In genomic region chr2:98712145-98712544, GRCh38 we compare ENCODE assay signal across 24 cellular contexts. TPM values are rescaled to one million over a fixed set of nuclear protein-coding genes. Genes with fewer than 3 reads are reported as not detected.
DNase-seq lines count a peak whose midpoint lies in the region; ATAC-seq and TF ChIP-seq lines count a peak whose summit lies in the region.
"Had no signal": no experiment of that assay in that cellular context is flagged by ENCODE, and none has a peak within 500 bp of the region (broad histone marks: within the 10 kb centered on the region; RNA-seq: fewer than 3 reads in every experiment).

No MANE protein-coding gene starts in this region.

- H3K79me2 ChIP-seq in PC-3 (ENCODE audit: low read length) (no peaks in the 10 kb centered on the region), trophoblast cell (ENCODE audit: control insufficient read depth, insufficient read depth, low read length, poor library complexity) (no peaks in the 10 kb centered on the region)

- no peak overlapping the region for H3K23ac ChIP-seq in trophoblast cell (ENCODE audit: low read length)

- no peak overlapping the region for H2AK5ac ChIP-seq in trophoblast cell (ENCODE audit: low read length)

- no peaks in the 10 kb centered on the region for H3K27me3 Mint-ChIP-seq in activated T-cell treated with anti-CD3 and anti-CD28 coated beads, Interleukin-2, amount 50 U/mL, for 72 hours (ENCODE audit: low read depth)
- no peaks in the 10 kb centered on the region for H3K27me3 Mint-ChIP-seq in central memory CD8-positive, alpha-beta T cell
- no peaks in the 10 kb centered on the region for H3K27me3 Mint-ChIP-seq in stimulated activated naive CD8-positive, alpha-beta T cell treated with anti-CD3 and anti-CD28 coated beads, Interleukin-15, amount 100 ng/mL, for 72 hours

- no TSS peak for BruUV-seq in PC-3 (replicated peaks; lab: Mats Ljungman, UMichigan)

- no peak overlapping the region for H3K4ac ChIP-seq in trophoblast cell (ENCODE audit: low read depth, low read length)

- no peak overlapping the region for H3K4me3 ChIP-seq in PC-3 (ENCODE audit: low read length)
- no peak overlapping the region for H3K4me3 ChIP-seq in trophoblast cell (ENCODE audit: low read depth, low read length)
- H3K4me3 ChIP-seq: colonic mucosa, thoracic aorta had no signal

- H3K18ac ChIP-seq in trophoblast cell (ENCODE audit: low read length): no peak overlapping the region

- no peak for DNase-seq in activated T-cell treated with anti-CD3 and anti-CD28 coated beads, Interleukin-2, amount 50 U/mL, for 72 hours
- DNase-seq in activated T-cell treated with anti-CD3 and anti-CD28 coated beads for 4 hours (no peak), PC-3 (no peak), trophoblast cell (no peak)
- no peak for DNase-seq in central memory CD8-positive, alpha-beta T cell (ENCODE audit: low spot score in 2 of 2)
- DNase-seq in stimulated activated naive CD8-positive, alpha-beta T cell treated with anti-CD3 and anti-CD28 coated beads, Interleukin-15, amount 100 ng/mL, for 72 hours: no peak
- DNase-seq: activated CD8-positive, alpha-beta memory T cell treated with anti-CD3 and anti-CD28 coated beads for 24 hours; activated effector memory CD4-positive, alpha-beta T cell treated with Interleukin-2 at 50 U/mL for 16 hours; colonic mucosa; DMS 273 treated with DMSO at 0.1 percent for 48 hours; foreskin keratinocyte; IMR-90; mesenchymal stem cell; NCI-H1105 treated with DMSO at 0.1 percent for 48 hours; NCI-H2029; NCI-H69; retina; RPMI8226; small intestine; stimulated activated CD4-positive, alpha-beta T cell treated with anti-CD3 and anti-CD28 coated beads, Interleukin-2, amount 100 ng/mL, for 24 hours had no signal

- CTCF ChIA-PET in PC-3 (lab: Charles Lee): no interaction called here

- no peaks in the 10 kb centered on the region for H4K20me1 ChIP-seq in PC-3 (ENCODE audit: low read length)

- H3K9me3 Mint-ChIP-seq in activated T-cell treated with anti-CD3 and anti-CD28 coated beads, Interleukin-2, amount 50 U/mL, for 72 hours: no peaks in the 10 kb centered on the region
- no peaks in the 10 kb centered on the region for H3K9me3 Mint-ChIP-seq in central memory CD8-positive, alpha-beta T cell
- H3K9me3 Mint-ChIP-seq in stimulated activated naive CD8-positive, alpha-beta T cell treated with anti-CD3 and anti-CD28 coated beads, Interleukin-15, amount 100 ng/mL, for 72 hours: no peaks in the 10 kb centered on the region

- POLR2A ChIA-PET in PC-3 (lab: Charles Lee; ENCODE audit: unreplicated experiment): no interaction called here

- no peaks in the 10 kb centered on the region for H3K9me2 ChIP-seq in PC-3 (replicated peaks; ENCODE audit: low read length)

- ATAC-seq in activated T-cell treated with anti-CD3 and anti-CD28 coated beads, Interleukin-2, amount 50 U/mL, for 72 hours (replicated peaks in 1 of 2): peak; percentile 88 to 90
- peak; percentile 41 for ATAC-seq in central memory CD8-positive, alpha-beta T cell (replicated peaks; ENCODE audit: extremely low read depth, poor library complexity, severe bottlenecking)
- peak; percentile 86 for ATAC-seq in stimulated activated naive CD8-positive, alpha-beta T cell treated with anti-CD3 and anti-CD28 coated beads, Interleukin-15, amount 100 ng/mL, for 72 hours
- ATAC-seq in PC-3: no peak
- ATAC-seq: esophagus mucosa, foreskin keratinocyte had no signal

- H3K27ac ChIP-seq in KOPT-K1 (ENCODE audit: low read depth, low read length, poor library complexity, severe bottlenecking): peak overlapping the region; percentile 29
- no peak overlapping the region for H3K27ac ChIP-seq in PC-3 (ENCODE audit: low read length)
- H3K27ac ChIP-seq in trophoblast cell (ENCODE audit: low read depth, low read length): no peak overlapping the region
- H3K27ac ChIP-seq: C4-2B, colonic mucosa, foreskin keratinocyte, thoracic aorta had no signal

- intact Hi-C loops in PC-3 (cut with micrococcal nuclease): no loop called here

- H3K36me3 ChIP-seq in KOPT-K1 (ENCODE audit: insufficient read depth, low read length): peaks cover 28% of the 10 kb centered on the region; the same call in 1 of the 2 replicates
- no peaks in the 10 kb centered on the region for H3K36me3 ChIP-seq in PC-3 (ENCODE audit: low read depth, low read length)
- no peaks in the 10 kb centered on the region for H3K36me3 ChIP-seq in trophoblast cell (ENCODE audit: control insufficient read depth in 1 of 2, insufficient read depth in 2 of 2, low read length in 2 of 2)
- H3K36me3 ChIP-seq: colonic mucosa, thoracic aorta had no signal

- no peak overlapping the region for H3K9ac ChIP-seq in PC-3 (ENCODE audit: low read length)
- H3K9ac ChIP-seq in trophoblast cell (ENCODE audit: low read length): no peak overlapping the region

- 100% methylated on average over 2 of the region's 3 CpGs for WGBS in trophoblast cell (ENCODE audit: extremely low coverage, insufficient coverage, insufficient read length)

- peak overlapping the region; percentile 37 to 52 for H3K4me3 Mint-ChIP-seq in activated T-cell treated with anti-CD3 and anti-CD28 coated beads, Interleukin-2, amount 50 U/mL, for 72 hours
- peak overlapping the region; percentile 51 for H3K4me3 Mint-ChIP-seq in central memory CD8-positive, alpha-beta T cell
- peak overlapping the region; percentile 48 to 56 for H3K4me3 Mint-ChIP-seq in stimulated activated naive CD8-positive, alpha-beta T cell treated with anti-CD3 and anti-CD28 coated beads, Interleukin-15, amount 100 ng/mL, for 72 hours

- TF ChIP-seq CTCF in PC-3 (conservative IDR thresholded peaks at IDR 0.05; ENCODE audit: low read depth, low read length): no peak

- H3K27me3 ChIP-seq in PC-3 (ENCODE audit: low read length) (no peaks in the 10 kb centered on the region), trophoblast cell (ENCODE audit: insufficient read depth, low read length) (no peaks in the 10 kb centered on the region)
- H3K27me3 ChIP-seq: colonic mucosa had no signal

- no peaks in the 10 kb centered on the region for H3K79me1 ChIP-seq in trophoblast cell (ENCODE audit: low read length)

- H3K9me3 ChIP-seq in KOPT-K1 (ENCODE audit: insufficient read depth, low read length, poor library complexity, severe bottlenecking) (no peaks in the 10 kb centered on the region), PC-3 (ENCODE audit: low read length) (no peaks in the 10 kb centered on the region), trophoblast cell (ENCODE audit: insufficient read depth, low read depth, low read length) (no peaks in the 10 kb centered on the region)
- H3K9me3 ChIP-seq: colonic mucosa, thoracic aorta had no signal

- peaks cover 6% of the 10 kb centered on the region in 2 donors for H3K36me3 Mint-ChIP-seq in activated T-cell treated with anti-CD3 and anti-CD28 coated beads, Interleukin-2, amount 50 U/mL, for 72 hours (ENCODE audit: insufficient read depth in 2 of 2)
- H3K36me3 Mint-ChIP-seq in central memory CD8-positive, alpha-beta T cell (ENCODE audit: insufficient read depth): peaks cover 9% of the 10 kb centered on the region

- H3K4me2 ChIP-seq in PC-3 (ENCODE audit: low read length) (no peak overlapping the region), trophoblast cell (ENCODE audit: low read length) (no peak overlapping the region)

- H4K8ac ChIP-seq in trophoblast cell (ENCODE audit: low read depth, low read length): no peak overlapping the region

- H4K91ac ChIP-seq in trophoblast cell (ENCODE audit: low read depth, low read length): no peak overlapping the region

- peak overlapping the region; percentile 27 for H3K27ac Mint-ChIP-seq in activated T-cell treated with anti-CD3 and anti-CD28 coated beads, Interleukin-2, amount 50 U/mL, for 72 hours
- H3K27ac Mint-ChIP-seq in central memory CD8-positive, alpha-beta T cell (ENCODE audit: low read depth): peak overlapping the region; percentile 30
- H3K27ac Mint-ChIP-seq in stimulated activated naive CD8-positive, alpha-beta T cell treated with anti-CD3 and anti-CD28 coated beads, Interleukin-15, amount 100 ng/mL, for 72 hours: no peak overlapping the region

- no peak overlapping the region for H2BK120ac ChIP-seq in trophoblast cell (ENCODE audit: insufficient read depth, low read length, poor library complexity)

- H3F3A ChIP-seq in PC-3 (ENCODE audit: low read length, unreplicated experiment): no peaks in the 10 kb centered on the region

- H4K12ac ChIP-seq in trophoblast cell (ENCODE audit: low read depth, low read length): no peak overlapping the region

- H3K4me1 Mint-ChIP-seq in activated T-cell treated with anti-CD3 and anti-CD28 coated beads, Interleukin-2, amount 50 U/mL, for 72 hours (ENCODE audit: low read depth): peaks cover 97% of the 10 kb centered on the region
- H3K4me1 Mint-ChIP-seq in central memory CD8-positive, alpha-beta T cell: peaks cover 76% of the 10 kb centered on the region
- H3K4me1 Mint-ChIP-seq in stimulated activated naive CD8-positive, alpha-beta T cell treated with anti-CD3 and anti-CD28 coated beads, Interleukin-15, amount 100 ng/mL, for 72 hours: peaks cover 95% of the 10 kb centered on the region

- peaks cover 10% of the 10 kb centered on the region for H3K4me1 ChIP-seq in PC-3 (ENCODE audit: insufficient read depth, low read length)
- H3K4me1 ChIP-seq in trophoblast cell (ENCODE audit: control insufficient read depth in 1 of 2, insufficient read depth in 2 of 2, low read length in 2 of 2): no peaks in the 10 kb centered on the region
- H3K4me1 ChIP-seq: colonic mucosa, foreskin keratinocyte had no signal

- no peak overlapping the region for H2BK5ac ChIP-seq in trophoblast cell (ENCODE audit: low read depth, low read length, poor library complexity)

- H3K14ac ChIP-seq in trophoblast cell (ENCODE audit: low read length): no peak overlapping the region

- no peak overlapping the region for H2BK12ac ChIP-seq in trophoblast cell (ENCODE audit: low read length)

- H2AFZ ChIP-seq in PC-3 (ENCODE audit: low read length) (no peak overlapping the region), trophoblast cell (ENCODE audit: insufficient read depth, low read length, poor library complexity) (no peak overlapping the region)

RNA-seq across cellular contexts. Expression of gene MGAT4A, which starts 18.8 kb away (rescaled TPM):
- total RNA-seq in activated T-cell treated with anti-CD3 and anti-CD28 coated beads, Interleukin-2, amount 50 U/mL, for 72 hours: 100 to 1,000 TPM; 108 to 109 TPM
- total RNA-seq in PC-3 (2014; rRNA removed): 1.7 and 6.1 TPM in 2 replicates
- polyA plus RNA-seq in trophoblast cell (2013): 46.8 and 48.8 TPM in 2 replicates
- polyA plus RNA-seq: IMR-90 had no signal

Comparison
In these comparisons a context has a peak if more than half of its experiments do, and no peak if none do; other contexts are left out.
1. H3K27ac Mint-ChIP-seq: peak in activated T-cell treated with anti-CD3 and anti-CD28 coated beads, Interleukin-2, amount 50 U/mL, for 72 hours (single experiment) and central memory CD8-positive, alpha-beta T cell (single experiment); none in stimulated activated naive CD8-positive, alpha-beta T cell treated with anti-CD3 and anti-CD28 coated beads, Interleukin-15, amount 100 ng/mL, for 72 hours (0 of 2).
2. RNA of gene MGAT4A, which starts 18.8 kb away (total RNA-seq): 108 to 109 TPM in activated T-cell treated with anti-CD3 and anti-CD28 coated beads, Interleukin-2, amount 50 U/mL, for 72 hours; 1.7 to 6.1 TPM in PC-3; every median in the first group is over 10 times any median in the second.
3. Peak in every context shown above with its lines, with median percentiles within 50 percentile points of each other: H3K4me3 Mint-ChIP-seq.